In genomic region chr1:67441183-67441582, GRCh38 we compare ENCODE assay signal across 8 cellular contexts. TPM values are rescaled to one million over a fixed set of nuclear protein-coding genes. Genes with fewer than 3 reads are reported as not detected.
A peak's percentile ranks its signal among the peaks of the same experiment; 100 is the strongest.
DNase-seq lines count a peak whose midpoint lies in the region; ATAC-seq and TF ChIP-seq lines count a peak whose summit lies in the region.

No MANE protein-coding gene starts in this region.

- H3K9me2 ChIP-seq in MM.1S (replicated peaks; ENCODE audit: insufficient read depth, low read length) = no peaks in the 10 kb centered on the region

- TF ChIP-seq CTCF in MM.1S (IDR thresholded peaks at IDR 0.05; ENCODE audit: low read length) (no peak), astrocyte of the cerebellum (IDR thresholded peaks at IDR 0.05; ENCODE audit: low read depth, low read length, missing control alignments) (no peak), omental fat pad (IDR thresholded peaks at IDR 0.05) (no peak)

- no peak for ATAC-seq in omental fat pad (ENCODE audit: low FRiP score)
- ATAC-seq in HG03280 (IDR thresholded peaks at IDR 0.05; ENCODE audit: unreplicated experiment) = no peak
- no peak for ATAC-seq in GM18870 (IDR thresholded peaks at IDR 0.05; ENCODE audit: unreplicated experiment)
- no peak for ATAC-seq in HG02840 (IDR thresholded peaks at IDR 0.05; ENCODE audit: low FRiP score, unreplicated experiment)

- no peaks in the 10 kb centered on the region for H3K4me1 ChIP-seq in MM.1S (ENCODE audit: low read length)

- H3F3A ChIP-seq in MM.1S (ENCODE audit: insufficient read depth, low read length) = no peaks in the 10 kb centered on the region

- H3K79me2 ChIP-seq in MM.1S (ENCODE audit: low read length) = no peaks in the 10 kb centered on the region

- no peak overlapping the region for H3K27ac ChIP-seq in MM.1S (ENCODE audit: low read length)

- no peak overlapping the region for H3K4me2 ChIP-seq in MM.1S (ENCODE audit: low read depth, low read length)

- DNase-seq in NCI-H1105 treated with DMSO at 0.1 percent for 48 hours (lab: John Stamatoyannopoulos, UW) (peak; percentile 26), NCI-H1105 (lab: John Stamatoyannopoulos, UW) (no peak), MM.1S (peak; percentile 57), astrocyte of the cerebellum (ENCODE audit: low read depth) (peak; percentile 33), omental fat pad (ENCODE audit: low spot score) (peak; percentile 77)

- H3K9me3 ChIP-seq in MM.1S (replicated peaks; ENCODE audit: insufficient read depth, low read length) = no peaks in the 10 kb centered on the region

- no peaks in the 10 kb centered on the region for H3K27me3 ChIP-seq in MM.1S (replicated peaks; ENCODE audit: insufficient read depth, low read length)

- H3K4me3 ChIP-seq in MM.1S (ENCODE audit: low read length) (no peak overlapping the region), astrocyte of the cerebellum (ENCODE audit: low read depth, low read length) (no peak overlapping the region)

- H3K36me3 ChIP-seq in MM.1S (replicated peaks; ENCODE audit: insufficient read depth, low read length) = no peaks in the 10 kb centered on the region

- H4K20me1 ChIP-seq in MM.1S (ENCODE audit: insufficient read depth, low read length) = no peaks in the 10 kb centered on the region

- H2AFZ ChIP-seq in MM.1S (ENCODE audit: low read length) = no peak overlapping the region

- no peak overlapping the region for H3K9ac ChIP-seq in MM.1S (ENCODE audit: low read length)

- in situ Hi-C loops in astrocyte of the cerebellum (cut with HindIII; ENCODE audit: low sequenced_read_pairs) = no loop called here

RNA-seq across cellular contexts. Expression of gene SERBP1, which starts 11.0 kb away (rescaled TPM):
- total RNA-seq in omental fat pad = 100 to 1,000 TPM; 199 to 340 (median 217) TPM
